13 cellular contexts compared by ENCODE assay signal in genomic region chr13:59374720-59375119, GRCh38.
"Had no signal": no experiment of that assay in that cellular context is flagged by ENCODE, and none has a peak within 500 bp of the region (broad histone marks: within the 10 kb centered on the region; RNA-seq: fewer than 3 reads in every experiment).

No MANE protein-coding gene starts in this region.

- H3K27ac ChIP-seq: breast epithelium, foreskin keratinocyte, upper lobe of right lung had no signal

- DNase-seq: activated CD4-positive, alpha-beta T cell treated with anti-CD3 and anti-CD28 coated beads for 36 hours; activated CD8-positive, alpha-beta memory T cell treated with anti-CD3 and anti-CD28 coated beads, Interleukin-2, amount 50 U/mL, for 48 hours; activated CD8-positive, alpha-beta T cell treated with anti-CD3 and anti-CD28 coated beads, Interleukin-2, amount 10 ng/mL, durations not matched to agents 7 days and 5 days; activated naive CD4-positive, alpha-beta T cell; aorta; foreskin keratinocyte; left colon; mucosa of descending colon; naive thymus-derived CD8-positive, alpha-beta T cell; stimulated activated CD4-positive, alpha-beta T cell treated with anti-CD3 and anti-CD28 coated beads, Interleukin-2, amount 100 ng/mL, for 48 hours; upper lobe of right lung had no signal

- H3K9me3 ChIP-seq: breast epithelium, mucosa of descending colon, upper lobe of right lung had no signal

- H3K36me3 ChIP-seq: breast epithelium, upper lobe of right lung had no signal

- H3K4me1 ChIP-seq: breast epithelium, foreskin keratinocyte, upper lobe of right lung had no signal

- H3K4me3 Mint-ChIP-seq: activated CD4-positive, alpha-beta T cell treated with anti-CD3 and anti-CD28 coated beads for 36 hours; activated CD8-positive, alpha-beta T cell treated with anti-CD3 and anti-CD28 coated beads, Interleukin-2, amount 10 ng/mL, durations not matched to agents 7 days and 5 days; naive thymus-derived CD8-positive, alpha-beta T cell; stimulated activated naive CD8-positive, alpha-beta T cell treated with anti-CD3 and anti-CD28 coated beads, Interleukin-15, Interleukin-2, amounts not matched to agents 100 ng/mL and 50 ng/mL, for 24 hours had no signal

- H3K9me3 Mint-ChIP-seq: stimulated activated naive CD8-positive, alpha-beta T cell treated with anti-CD3 and anti-CD28 coated beads, Interleukin-15, Interleukin-2, amounts not matched to agents 100 ng/mL and 50 ng/mL, for 24 hours had no signal

- H3K4me1 Mint-ChIP-seq: activated CD4-positive, alpha-beta T cell treated with anti-CD3 and anti-CD28 coated beads for 36 hours; naive thymus-derived CD8-positive, alpha-beta T cell had no signal

- ATAC-seq: activated CD4-positive, alpha-beta T cell treated with anti-CD3 and anti-CD28 coated beads for 36 hours; activated CD8-positive, alpha-beta T cell treated with anti-CD3 and anti-CD28 coated beads, Interleukin-2, amount 10 ng/mL, durations not matched to agents 7 days and 5 days; foreskin keratinocyte; left colon; mucosa of descending colon; naive thymus-derived CD8-positive, alpha-beta T cell; upper lobe of right lung had no signal

- H3K4me3 ChIP-seq: breast epithelium, mucosa of descending colon, upper lobe of right lung had no signal

- H3K27me3 ChIP-seq: breast epithelium, foreskin keratinocyte, upper lobe of right lung had no signal

- H3K27ac Mint-ChIP-seq: activated CD4-positive, alpha-beta T cell treated with anti-CD3 and anti-CD28 coated beads for 36 hours; activated CD8-positive, alpha-beta T cell treated with anti-CD3 and anti-CD28 coated beads, Interleukin-2, amount 10 ng/mL, durations not matched to agents 7 days and 5 days; naive thymus-derived CD8-positive, alpha-beta T cell; stimulated activated naive CD8-positive, alpha-beta T cell treated with anti-CD3 and anti-CD28 coated beads, Interleukin-15, Interleukin-2, amounts not matched to agents 100 ng/mL and 50 ng/mL, for 24 hours had no signal
